In genomic region chr12:89316705-89317139, GRCh38 we compare ENCODE assay signal across 14 cellular contexts. TPM values are rescaled to one million over a fixed set of nuclear protein-coding genes. Genes with fewer than 3 reads are reported as not detected.
DNase-seq lines count a peak whose midpoint lies in the region; ATAC-seq and TF ChIP-seq lines count a peak whose summit lies in the region.
"Had no signal": no experiment of that assay in that cellular context is flagged by ENCODE, and none has a peak within 500 bp of the region (broad histone marks: within the 10 kb centered on the region; RNA-seq: fewer than 3 reads in every experiment).

No MANE protein-coding gene starts in this region.

- H2BK120ac ChIP-seq in H9 (ENCODE audit: low read depth, low read length, poor library complexity, severe bottlenecking), result no peak overlapping the region

- no peak overlapping the region for H3K4me3 Mint-ChIP-seq in H9
- H3K4me3 Mint-ChIP-seq in progenitor cell of endocrine pancreas (ENCODE audit: low read depth), result peak overlapping the region; percentile 10
- H3K4me3 Mint-ChIP-seq: CD14-positive monocyte had no signal

- H4K91ac ChIP-seq in H9 (ENCODE audit: insufficient read length, low read depth, low read length), result no peak overlapping the region

- H2BK12ac ChIP-seq in H9 (ENCODE audit: insufficient read length, low read depth, low read length), result no peak overlapping the region

- H3K4me2 ChIP-seq in H9 (ENCODE audit: insufficient read depth, insufficient read length, low read length), result no peak overlapping the region

- H2AK5ac ChIP-seq in H9 (ENCODE audit: insufficient read length, low read length), result no peak overlapping the region

- H3K14ac ChIP-seq in H9 (ENCODE audit: insufficient read depth, low read length), result no peak overlapping the region

- H3K36me3 Mint-ChIP-seq in H9 (ENCODE audit: insufficient read depth in 1 of 3, low read depth in 3 of 3) (no peaks in the 10 kb centered on the region), progenitor cell of endocrine pancreas (ENCODE audit: insufficient read depth) (no peaks in the 10 kb centered on the region)
- H3K36me3 Mint-ChIP-seq: CD14-positive monocyte had no signal

- ATAC-seq in GM21360 (IDR thresholded peaks at IDR 0.05; ENCODE audit: unreplicated experiment), result no peak
- ATAC-seq: gastrocnemius medialis, psoas muscle had no signal

- H3K27me3 ChIP-seq in H9 (ENCODE audit: insufficient read depth, low read length) (no peaks in the 10 kb centered on the region), esophagus squamous epithelium (no peaks in the 10 kb centered on the region)
- H3K27me3 ChIP-seq: brain microvascular endothelial cell, gastrocnemius medialis had no signal

- H3K79me2 ChIP-seq in H9 (ENCODE audit: insufficient read depth, low read length), result no peaks in the 10 kb centered on the region

- H3K4me1 ChIP-seq in H9 (ENCODE audit: insufficient read depth, low read length) (no peaks in the 10 kb centered on the region; the same call in 1 of the 2 replicates), esophagus squamous epithelium (peaks cover 0 to 29% (median 14%) of the 10 kb centered on the region in 3 donors)
- H3K4me1 ChIP-seq: psoas muscle had no signal

- peaks cover 11 to 18% of the 10 kb centered on the region in 2 experiments for H3K4me1 Mint-ChIP-seq in H9
- peaks cover 14% of the 10 kb centered on the region for H3K4me1 Mint-ChIP-seq in progenitor cell of endocrine pancreas (ENCODE audit: low read depth)

- H3K18ac ChIP-seq in H9 (ENCODE audit: insufficient read length, low read depth, low read length), result no peak overlapping the region

- no peaks in the 10 kb centered on the region for H3K36me3 ChIP-seq in esophagus squamous epithelium
- H3K36me3 ChIP-seq: brain microvascular endothelial cell, gastrocnemius medialis had no signal

- H3K27ac ChIP-seq in H9 (ENCODE audit: insufficient read length, low read depth, low read length), result no peak overlapping the region
- no peak overlapping the region for H3K27ac ChIP-seq in esophagus squamous epithelium
- H3K27ac ChIP-seq: brain microvascular endothelial cell, gastrocnemius medialis, psoas muscle had no signal

- H3K9me3 Mint-ChIP-seq in H9 (no peaks in the 10 kb centered on the region), progenitor cell of endocrine pancreas (ENCODE audit: low read depth) (no peaks in the 10 kb centered on the region)
- H3K9me3 Mint-ChIP-seq: CD14-positive monocyte had no signal

- WGBS in H9 (ENCODE audit: extremely low coverage, insufficient read length, low lambda C conversion rate), result no CpG with 5 or more reads among the region's 4 CpGs
- 43 to 46% methylated on average over 4 of the region's 4 CpGs for WGBS in esophagus squamous epithelium, 2 donors

- no peak overlapping the region for H3K4me3 ChIP-seq in esophagus squamous epithelium
- H3K4me3 ChIP-seq: gastrocnemius medialis, psoas muscle had no signal

- H4K20me1 ChIP-seq in H9 (ENCODE audit: control insufficient read depth, insufficient read depth, insufficient read length), result no peaks in the 10 kb centered on the region

- H3T11ph ChIP-seq in H9 (ENCODE audit: low read length), result no peak overlapping the region

- intact Hi-C loops in esophagus squamous epithelium (cut with DNase I), result no loop called here

- no peak overlapping the region for H3K9ac ChIP-seq in H9 (ENCODE audit: extremely low read depth, insufficient read length, low read length)

- peaks cover 5% of the 10 kb centered on the region for H3K27me3 Mint-ChIP-seq in H9 (ENCODE audit: low read depth)
- no peaks in the 10 kb centered on the region for H3K27me3 Mint-ChIP-seq in progenitor cell of endocrine pancreas

- no peak overlapping the region for H2BK20ac ChIP-seq in H9 (ENCODE audit: low read depth, low read length, poor library complexity, severe bottlenecking)

- no peak overlapping the region for H3K4ac ChIP-seq in H9 (ENCODE audit: low read depth, low read length)

- TF ChIP-seq POLR2A in esophagus squamous epithelium (IDR thresholded peaks at IDR 0.05), result no peak

- TF ChIP-seq CTCF in H9 (conservative IDR thresholded peaks at IDR 0.05) (no peak), progenitor cell of endocrine pancreas (IDR thresholded peaks at IDR 0.05; ENCODE audit: unreplicated experiment) (no peak), esophagus squamous epithelium (IDR thresholded peaks at IDR 0.05) (no peak)

- no peaks in the 10 kb centered on the region for H3K9me3 ChIP-seq in H9 (ENCODE audit: control insufficient read depth, low read depth, low read length)
- H3K9me3 ChIP-seq in esophagus squamous epithelium, result no peaks in the 10 kb centered on the region
- H3K9me3 ChIP-seq: gastrocnemius medialis, psoas muscle had no signal

- H3K27ac Mint-ChIP-seq in H9 (no peak overlapping the region; a peak in 1 of 7 replicates), progenitor cell of endocrine pancreas (peak overlapping the region; percentile 26)
- H3K27ac Mint-ChIP-seq: CD14-positive monocyte had no signal

- no peak overlapping the region for H4K5ac ChIP-seq in H9 (ENCODE audit: insufficient read length, low read depth, low read length)

- H3K23me2 ChIP-seq in H9 (ENCODE audit: insufficient read length, low read depth, low read length, poor library complexity, severe bottlenecking), result no peaks in the 10 kb centered on the region

- H3K56ac ChIP-seq in H9 (ENCODE audit: insufficient read length, low read depth, low read length), result no peak overlapping the region

- H3K23ac ChIP-seq in H9 (ENCODE audit: insufficient read length, low read depth, low read length), result no peak overlapping the region

- H2BK5ac ChIP-seq in H9 (ENCODE audit: insufficient read length, low read length), result no peak overlapping the region

- no peaks in the 10 kb centered on the region for H3K79me1 ChIP-seq in H9 (ENCODE audit: insufficient read depth, low read depth, low read length, poor library complexity, severe bottlenecking)

- DNase-seq in H9 (no peak), NCI-H69 (lab: John Stamatoyannopoulos, UW) (peak; percentile 71), islet precursor cell (peak; percentile 97), progenitor cell of endocrine pancreas (ENCODE audit: low spot score, unreplicated experiment) (no peak), A172 (ENCODE audit: low spot score) (no peak), esophagus squamous epithelium (lab: John Stamatoyannopoulos, UW) (no peak)
- DNase-seq: activated CD4-positive, CD25-positive, alpha-beta regulatory T cell; activated naive CD4-positive, alpha-beta T cell treated with Interleukin-2 at 50 U/mL for 16 hours; brain microvascular endothelial cell; gastrocnemius medialis; psoas muscle; SW 1271 had no signal

- H2AFZ ChIP-seq in H9 (ENCODE audit: low read length), result peak overlapping the region; percentile 40

- H4K8ac ChIP-seq in H9 (replicated peaks; ENCODE audit: insufficient read length, low read depth, low read length), result no peak overlapping the region

- no peak overlapping the region for H2BK15ac ChIP-seq in H9 (ENCODE audit: low read depth, low read length)

RNA-seq across cellular contexts. Expression of gene DUSP6, which starts 35.6 kb away (rescaled TPM):
- total RNA-seq in H9 (2021) (35.3 and 39.5 TPM in 2 replicates), progenitor cell of endocrine pancreas (80.1 and 85.8 TPM in 2 replicates), esophagus squamous epithelium (10 to 100 TPM; 17.6 to 30.4 (median 24.9) TPM)
- total RNA-seq in A172 (2014; rRNA removed; shearing (Covaris generic)), result 8.1 and 9.4 TPM in 2 replicates

Comparison
In these comparisons a context has a peak if more than half of its experiments do, and no peak if none do; other contexts are left out.
1. DNase-seq: peak in NCI-H69 (single experiment) and islet precursor cell (single experiment); none in H9 (single experiment), progenitor cell of endocrine pancreas (single experiment), A172 (single experiment) and esophagus squamous epithelium (single experiment).